Comparison of ENCODE assay signal across 9 cellular contexts in the genomic region with DNA sequence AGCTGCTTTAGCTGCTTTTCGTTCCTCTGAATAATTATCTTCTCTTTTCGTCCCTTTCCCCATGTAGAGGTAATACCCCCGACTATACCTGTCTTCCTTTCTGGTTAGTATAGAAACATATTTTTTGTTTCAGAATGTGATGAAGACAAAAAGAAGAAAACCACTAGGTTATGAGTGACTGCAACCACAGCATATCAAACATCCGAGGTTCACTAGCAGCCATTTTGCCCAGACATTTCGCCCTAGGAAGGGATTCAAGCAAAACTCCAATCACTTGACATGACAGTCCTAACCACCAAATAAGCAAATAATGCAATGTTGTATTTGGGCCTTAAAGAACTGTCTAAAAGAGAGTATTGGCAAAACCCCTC. TPM values are rescaled to one million over a fixed set of nuclear protein-coding genes. Genes with fewer than 3 reads are reported as not detected.
DNase-seq lines count a peak whose midpoint lies in the region; ATAC-seq and TF ChIP-seq lines count a peak whose summit lies in the region.
"Had no signal": no experiment of that assay in that cellular context is flagged by ENCODE, and none has a peak within 500 bp of the region (broad histone marks: within the 10 kb centered on the region; RNA-seq: fewer than 3 reads in every experiment).

No MANE protein-coding gene starts in this region.

- no peak overlapping the region for H3K4me3 Mint-ChIP-seq in activated CD8-positive, alpha-beta T cell treated with anti-CD3 and anti-CD28 coated beads for 36 hours
- H3K4me3 Mint-ChIP-seq in memory B cell = peak overlapping the region; percentile 67

- intact Hi-C loops in activated CD8-positive, alpha-beta T cell treated with anti-CD3 and anti-CD28 coated beads for 36 hours (cut with micrococcal nuclease) = no loop called here

- DNase-seq in activated CD8-positive, alpha-beta T cell treated with anti-CD3 and anti-CD28 coated beads for 36 hours = no peak
- DNase-seq in memory B cell (ENCODE audit: low spot score in 2 of 2) (no peak), SJCRH30 (no peak), NCI-H146 (lab: John Stamatoyannopoulos, UW) (no peak)
- DNase-seq: NCI-H2227 treated with DMSO at 0.1 percent for 48 hours had no signal

- H3K4me3 ChIP-seq in SJCRH30 = no peak overlapping the region

- CTCF ChIA-PET in activated CD8-positive, alpha-beta T cell treated with anti-CD3 and anti-CD28 coated beads for 36 hours (lab: Charles Lee) = interaction anchor here (1.2 to 2.1 kb wide), 5 partner anchors 8 to 277 kb away, joined by 3 to 14 read pairs (median 7); partner anchors contain the start of gene RRBP1

- peaks cover 79% of the 10 kb centered on the region for H3K4me1 Mint-ChIP-seq in activated CD8-positive, alpha-beta T cell treated with anti-CD3 and anti-CD28 coated beads for 36 hours (ENCODE audit: low read depth)
- peaks cover 61% of the 10 kb centered on the region for H3K4me1 Mint-ChIP-seq in memory B cell

- TF ChIP-seq CTCF in 22Rv1 (IDR thresholded peaks at IDR 0.05) = no peak
- TF ChIP-seq CTCF in activated CD8-positive, alpha-beta T cell treated with anti-CD3 and anti-CD28 coated beads for 36 hours (IDR thresholded peaks at IDR 0.05) = no peak

- H3K36me3 ChIP-seq in SJCRH30 = peaks cover 76% of the 10 kb centered on the region

- H3K4me1 ChIP-seq in SJCRH30 = peaks cover 26% of the 10 kb centered on the region

- H3K27ac Mint-ChIP-seq in activated CD8-positive, alpha-beta T cell treated with anti-CD3 and anti-CD28 coated beads for 36 hours = peak overlapping the region; percentile 78
- H3K27ac Mint-ChIP-seq in memory B cell = peak overlapping the region; percentile 72

- no peaks in the 10 kb centered on the region for H3K9me3 Mint-ChIP-seq in activated CD8-positive, alpha-beta T cell treated with anti-CD3 and anti-CD28 coated beads for 36 hours
- no peaks in the 10 kb centered on the region for H3K9me3 Mint-ChIP-seq in memory B cell

- H3K9me3 ChIP-seq in SJCRH30 (replicated peaks) = no peaks in the 10 kb centered on the region

- H3K36me3 Mint-ChIP-seq in activated CD8-positive, alpha-beta T cell treated with anti-CD3 and anti-CD28 coated beads for 36 hours (ENCODE audit: low read depth) = peaks cover 81% of the 10 kb centered on the region
- H3K36me3 Mint-ChIP-seq in memory B cell = peaks cover 16% of the 10 kb centered on the region

- no peaks in the 10 kb centered on the region for H3K27me3 Mint-ChIP-seq in activated CD8-positive, alpha-beta T cell treated with anti-CD3 and anti-CD28 coated beads for 36 hours
- no peaks in the 10 kb centered on the region for H3K27me3 Mint-ChIP-seq in memory B cell

- POLR2A ChIA-PET in activated CD8-positive, alpha-beta T cell treated with anti-CD3 and anti-CD28 coated beads for 36 hours (lab: Charles Lee) = interaction anchor here (0.8 to 7.3 kb wide), 5 partner anchors 7 to 178 kb away, joined by 3 to 36 read pairs (median 5); partner anchors contain the start of gene SNX5

- no peaks in the 10 kb centered on the region for H3K27me3 ChIP-seq in SJCRH30

- H3K27ac ChIP-seq in 22Rv1 (peak overlapping the region; percentile 32), SJCRH30 (no peak overlapping the region)

- peak; percentile 30 for ATAC-seq in GM19351 (IDR thresholded peaks at IDR 0.05; ENCODE audit: unreplicated experiment)
- ATAC-seq in activated CD8-positive, alpha-beta T cell treated with anti-CD3 and anti-CD28 coated beads for 36 hours = peak; percentile 22
- no peak for ATAC-seq in memory B cell (ENCODE audit: low read depth)
- no peak for ATAC-seq in HG03378 (IDR thresholded peaks at IDR 0.05; ENCODE audit: unreplicated experiment)
- no peak for ATAC-seq in HG03442 (IDR thresholded peaks at IDR 0.05; ENCODE audit: unreplicated experiment)

RNA-seq across cellular contexts. Expression of gene SNX5, which starts 9.4 kb away (rescaled TPM):
- 100 to 1,000 TPM; 222 to 249 TPM for total RNA-seq in activated CD8-positive, alpha-beta T cell treated with anti-CD3 and anti-CD28 coated beads for 36 hours
- 186 and 235 TPM in 2 replicates for total RNA-seq in SJCRH30 (2014; rRNA removed; shearing (Covaris generic))

RNA-seq across cellular contexts. Expression of gene MGME1, which starts 9.6 kb away (rescaled TPM):
- total RNA-seq in activated CD8-positive, alpha-beta T cell treated with anti-CD3 and anti-CD28 coated beads for 36 hours = 10 to 100 TPM; 28.2 to 30.5 TPM
- 27.8 and 28.6 TPM in 2 replicates for total RNA-seq in SJCRH30 (2014; rRNA removed; shearing (Covaris generic))

Comparison
In these comparisons a context has a peak if more than half of its experiments do, and no peak if none do; other contexts are left out.
1. ATAC-seq: peak in GM19351 (single experiment) and activated CD8-positive, alpha-beta T cell treated with anti-CD3 and anti-CD28 coated beads for 36 hours (single experiment); none in memory B cell (single experiment), HG03378 (single experiment) and HG03442 (single experiment).